In genomic region chr1:43389326-43390313, GRCh38 we compare ENCODE assay signal across 1 cellular context.
TF ChIP-seq lines count a peak whose summit lies in the region.

MED8 (minus strand) TSS chr1:43389800; CDS start chr1:43389764, 36 bp downstream.
SZT2 (plus strand) TSS chr1:43389899; CDS start chr1:43389969, 70 bp downstream.

TF ChIP-seq in HepG2, 621 proteins besides CTCF, POLR2A, EP300 and RAD21 (continued from another document):
- TF ChIP-seq ZNF646 (CRISPR knock-in tag; IDR thresholded peaks at IDR 0.05) (no peak), REPIN1 (CRISPR knock-in tag; IDR thresholded peaks at IDR 0.05; ENCODE audit: borderline replicate concordance, low read depth) (peak; percentile 90), NBN (conservative IDR thresholded peaks at IDR 0.05) (no peak), ZNF510 (CRISPR knock-in tag; IDR thresholded peaks at IDR 0.05; ENCODE audit: low read depth) (no peak), GFI1 (CRISPR knock-in tag; IDR thresholded peaks at IDR 0.05; ENCODE audit: borderline replicate concordance) (no peak; the same call in 1 of the 2 replicates)
